ENCODE assay signal across 13 cellular contexts in the genomic region with DNA sequence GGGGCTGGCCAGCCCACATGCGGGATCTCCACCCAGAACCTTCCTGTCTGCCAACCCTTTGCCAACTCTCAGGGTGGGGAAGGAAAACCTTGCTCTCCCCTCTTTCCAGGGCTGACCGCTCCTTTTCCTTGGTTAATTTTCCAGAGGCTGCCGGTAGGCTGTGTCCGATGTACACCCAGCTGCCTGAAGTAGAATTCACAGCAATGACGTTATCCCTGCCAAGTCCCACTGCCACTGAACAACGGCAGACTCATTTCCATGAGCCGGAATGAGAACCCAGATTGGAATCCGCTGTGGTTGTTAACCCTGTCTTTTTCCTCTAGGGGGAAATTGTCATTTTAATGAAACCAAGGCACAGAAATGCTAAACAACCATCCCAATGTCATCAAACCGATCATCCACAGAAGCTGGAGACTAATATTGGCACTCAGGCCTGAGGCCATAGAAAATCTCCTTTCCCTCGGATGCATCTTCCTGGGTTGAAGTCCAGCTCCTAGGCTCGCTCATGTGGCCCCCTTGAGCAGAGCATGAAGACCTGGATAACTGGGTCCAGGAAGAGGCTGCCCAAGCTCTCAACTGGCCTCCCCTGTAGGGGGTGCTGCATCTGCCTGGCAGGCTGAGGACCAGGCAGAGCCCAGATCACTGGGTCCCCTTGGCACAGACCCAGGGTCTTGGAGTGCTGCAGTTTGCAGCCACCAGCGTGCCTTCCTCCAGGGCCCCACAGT. TPM values are rescaled to one million over a fixed set of nuclear protein-coding genes. Genes with fewer than 3 reads are reported as not detected.
A peak's percentile ranks its signal among the peaks of the same experiment; 100 is the strongest.
DNase-seq lines count a peak whose midpoint lies in the region; ATAC-seq and TF ChIP-seq lines count a peak whose summit lies in the region.
"Had no signal": no experiment of that assay in that cellular context is flagged by ENCODE, and none has a peak within 500 bp of the region (broad histone marks: within the 10 kb centered on the region; RNA-seq: fewer than 3 reads in every experiment).

No MANE protein-coding gene starts in this region.

- H3K4me3 Mint-ChIP-seq in activated naive CD4-positive, alpha-beta T cell treated with anti-CD3 and anti-CD28 coated beads, Interleukin-2, amount 10 ng/mL, durations not matched to agents 7 days and 5 days = no peak overlapping the region

- peaks cover 6% of the 10 kb centered on the region for H3K27me3 Mint-ChIP-seq in activated naive CD4-positive, alpha-beta T cell treated with anti-CD3 and anti-CD28 coated beads, Interleukin-2, amount 10 ng/mL, durations not matched to agents 7 days and 5 days

- no peaks in the 10 kb centered on the region for H3K36me3 ChIP-seq in right atrium auricular region
- no peaks in the 10 kb centered on the region for H3K36me3 ChIP-seq in adipocyte (ENCODE audit: control insufficient read depth, insufficient read depth, low read length, severe bottlenecking)

- TF ChIP-seq CTCF in right atrium auricular region (IDR thresholded peaks at IDR 0.05) (no peak), foreskin keratinocyte (conservative IDR thresholded peaks at IDR 0.05) (peak; percentile 27)

- H3K4me3 ChIP-seq in right cardiac atrium (ENCODE audit: low read length) (no peak overlapping the region), right atrium auricular region (no peak overlapping the region), adipocyte (ENCODE audit: low read length) (no peak overlapping the region)

- H3K9me3 Mint-ChIP-seq in activated naive CD4-positive, alpha-beta T cell treated with anti-CD3 and anti-CD28 coated beads, Interleukin-2, amount 10 ng/mL, durations not matched to agents 7 days and 5 days = no peaks in the 10 kb centered on the region

- H3K27ac Mint-ChIP-seq in activated naive CD4-positive, alpha-beta T cell treated with anti-CD3 and anti-CD28 coated beads, Interleukin-2, amount 10 ng/mL, durations not matched to agents 7 days and 5 days = no peak overlapping the region

- intact Hi-C loops in right cardiac atrium (cut with DNase I) = no loop called here

- H3K27me3 ChIP-seq in right cardiac atrium (ENCODE audit: control insufficient read depth, insufficient read depth) = no peaks in the 10 kb centered on the region
- no peaks in the 10 kb centered on the region for H3K27me3 ChIP-seq in right atrium auricular region
- H3K27me3 ChIP-seq in adipocyte (replicated peaks; ENCODE audit: control insufficient read depth, insufficient read depth, low read length) = no peaks in the 10 kb centered on the region
- no peaks in the 10 kb centered on the region for H3K27me3 ChIP-seq in foreskin keratinocyte

- H3K4me1 ChIP-seq in right cardiac atrium (ENCODE audit: control insufficient read depth, insufficient read depth, low read length) = no peaks in the 10 kb centered on the region
- no peaks in the 10 kb centered on the region for H3K4me1 ChIP-seq in right atrium auricular region
- H3K4me1 ChIP-seq in adipocyte (ENCODE audit: control insufficient read depth, insufficient read depth, low read length) = peaks cover 4% of the 10 kb centered on the region
- H3K4me1 ChIP-seq in foreskin keratinocyte = peaks cover 12% of the 10 kb centered on the region

- no peak overlapping the region for H3K9ac ChIP-seq in adipocyte (ENCODE audit: low read length)
- H3K9ac ChIP-seq: SK-N-SH had no signal

- CTCF ChIA-PET in activated naive CD4-positive, alpha-beta T cell treated with anti-CD3 and anti-CD28 coated beads, Interleukin-2, amount 10 ng/mL, durations not matched to agents 7 days and 5 days (lab: Charles Lee) = interaction anchor here (0.6 to 1.1 kb wide), 3 partner anchors 18 to 679 kb away, joined by 3 read pairs; no protein-coding TSS in a partner anchor

- H3K9me3 ChIP-seq in right cardiac atrium (ENCODE audit: control insufficient read depth, low read length) = no peaks in the 10 kb centered on the region
- H3K9me3 ChIP-seq in right atrium auricular region = no peaks in the 10 kb centered on the region
- H3K9me3 ChIP-seq in adipocyte (ENCODE audit: control insufficient read depth, low read length) = no peaks in the 10 kb centered on the region
- H3K9me3 ChIP-seq: SK-N-SH had no signal

- 57% methylated on average over 12 of the region's 12 CpGs for WGBS in right cardiac atrium

- DNase-seq in right cardiac atrium (no peak), right atrium auricular region (ENCODE audit: low spot score) (no peak), adipocyte (ENCODE audit: low read depth) (peak; percentile 41), foreskin keratinocyte (peak in 1 of 2 donors; percentile 61), NK-92 (lab: John Stamatoyannopoulos, UW; ENCODE audit: unreplicated experiment) (no peak)
- DNase-seq in activated naive CD4-positive, alpha-beta T cell treated with anti-CD3 and anti-CD28 coated beads, Interleukin-2, amount 10 ng/mL, durations not matched to agents 7 days and 5 days = no peak
- DNase-seq: DMS79, NCI-H1694, SK-N-SH had no signal

- ATAC-seq in right cardiac atrium = peak; percentile 24 to 62
- ATAC-seq in foreskin keratinocyte = peak; percentile 45
- ATAC-seq in GM21529 (IDR thresholded peaks at IDR 0.05; ENCODE audit: unreplicated experiment) = no peak
- no peak for ATAC-seq in HG03196 (IDR thresholded peaks at IDR 0.05; ENCODE audit: unreplicated experiment)

- H3K27ac ChIP-seq in right cardiac atrium (ENCODE audit: low read length) (no peak overlapping the region), right atrium auricular region (no peak overlapping the region), foreskin keratinocyte (no peak overlapping the region)

- no peaks in the 10 kb centered on the region for H3K36me3 Mint-ChIP-seq in activated naive CD4-positive, alpha-beta T cell treated with anti-CD3 and anti-CD28 coated beads, Interleukin-2, amount 10 ng/mL, durations not matched to agents 7 days and 5 days

- H3K4me1 Mint-ChIP-seq in activated naive CD4-positive, alpha-beta T cell treated with anti-CD3 and anti-CD28 coated beads, Interleukin-2, amount 10 ng/mL, durations not matched to agents 7 days and 5 days = no peaks in the 10 kb centered on the region

RNA-seq across cellular contexts. Expression of gene KLRG2, which starts 30.4 kb away (rescaled TPM):
- not detected for total RNA-seq in right cardiac atrium
- polyA plus RNA-seq in right cardiac atrium = not detected
- total RNA-seq in right atrium auricular region = not detected
- 1.0 and 1.2 TPM in 2 replicates for total RNA-seq in foreskin keratinocyte
- 0.68 and 0.72 TPM in 2 replicates for polyA plus RNA-seq in foreskin keratinocyte
- total RNA-seq: A172, mononuclear cell had no signal

Comparison
In these comparisons a context has a peak if more than half of its experiments do, and no peak if none do; other contexts are left out.
1. ATAC-seq: peak in right cardiac atrium (2 of 2) and foreskin keratinocyte (single experiment); none in GM21529 (single experiment) and HG03196 (single experiment).